Comparison of ENCODE assay signal across 26 cellular contexts in genomic region chr14:41087056-41087455, GRCh38.
"Had no signal": no experiment of that assay in that cellular context is flagged by ENCODE, and none has a peak within 500 bp of the region (broad histone marks: within the 10 kb centered on the region; RNA-seq: fewer than 3 reads in every experiment).

No MANE protein-coding gene starts in this region.

- FAIRE-seq: endometrium, islet of Langerhans, keratinocyte had no signal

- DNase-seq: cortex of kidney; effector CD8-positive, alpha-beta T cell; effector memory CD8-positive, alpha-beta T cell; endodermal cell; erythroblast; esophagus squamous epithelium; foreskin fibroblast; foreskin melanocyte; gastrocnemius medialis; glutamatergic neuron; head of caudate nucleus; heart right ventricle; hippocampal formation; left cardiac atrium; left lung; left ventricle myocardium superior; lower lobe of right lung; mesenchymal stem cell; mucosa of descending colon; naive B cell; naive thymus-derived CD8-positive, alpha-beta T cell had no signal

- H3K9me3 ChIP-seq: gastrocnemius medialis had no signal

- H3K4me3 ChIP-seq: esophagus squamous epithelium, gastrocnemius medialis, heart right ventricle, left lung, lower lobe of right lung, mucosa of descending colon had no signal

- H3K27ac ChIP-seq: epithelial cell of prostate, esophagus squamous epithelium, gastrocnemius medialis, heart right ventricle, left lung, lower lobe of right lung had no signal

- H3K36me3 ChIP-seq: esophagus squamous epithelium, gastrocnemius medialis, heart right ventricle, left lung, lower lobe of right lung had no signal

- ATAC-seq: effector memory CD8-positive, alpha-beta T cell; esophagus mucosa; gastrocnemius medialis; heart right ventricle; left cardiac atrium; left lung; left ventricle myocardium superior; lower lobe of right lung; mucosa of descending colon; naive thymus-derived CD8-positive, alpha-beta T cell had no signal

- H3K4me1 ChIP-seq: esophagus squamous epithelium, gastrocnemius medialis, heart right ventricle, left lung, lower lobe of right lung had no signal

- H3K27me3 ChIP-seq: esophagus squamous epithelium, gastrocnemius medialis, heart right ventricle, left lung had no signal
